In genomic region chr14:49766839-49767238, GRCh38 we compare ENCODE assay signal across 8 cellular contexts. TPM values are rescaled to one million over a fixed set of nuclear protein-coding genes. Genes with fewer than 3 reads are reported as not detected.
DNase-seq lines count a peak whose midpoint lies in the region; ATAC-seq and TF ChIP-seq lines count a peak whose summit lies in the region.

No MANE protein-coding gene starts in this region.

- H3K4me1 ChIP-seq in CD4-positive, CD25-positive, alpha-beta regulatory T cell (ENCODE audit: control insufficient read depth, insufficient read depth, low read length, poor library complexity, severe bottlenecking): peaks cover 30% of the 10 kb centered on the region
- H3K4me1 ChIP-seq in MM.1S (ENCODE audit: low read length) (0 out of 2 replicates have a peak, but pooled peaks cover 3% of the 10 kb centered on the region), mucosa of stomach (ENCODE audit: control insufficient read depth, insufficient read depth, low read length) (peaks cover 7% of the 10 kb centered on the region)

- H3K4me3 Mint-ChIP-seq in CD4-positive, CD25-positive, alpha-beta regulatory T cell: peak overlapping the region; percentile 95 to 97 (median 96)

- peak overlapping the region; percentile 95 to 98 (median 98) for H3K27ac Mint-ChIP-seq in CD4-positive, CD25-positive, alpha-beta regulatory T cell

- H4K20me1 ChIP-seq in MM.1S (ENCODE audit: insufficient read depth, low read length): no peaks in the 10 kb centered on the region

- peak overlapping the region; percentile 95 for H3K27ac ChIP-seq in CD4-positive, CD25-positive, alpha-beta regulatory T cell (ENCODE audit: insufficient read depth, low read length, poor library complexity, severe bottlenecking)
- H3K27ac ChIP-seq in MM.1S (ENCODE audit: low read length): peak overlapping the region; percentile 93; the same call in 1 of the 2 replicates

- no peak for TF ChIP-seq CTCF in MM.1S (IDR thresholded peaks at IDR 0.05; ENCODE audit: low read length)

- peak overlapping the region; percentile 84; the same call in 1 of the 2 replicates for H3K9ac ChIP-seq in MM.1S (ENCODE audit: low read length)
- peak overlapping the region; percentile 96 for H3K9ac ChIP-seq in mucosa of stomach (ENCODE audit: low read length)

- DNase-seq in CD4-positive, CD25-positive, alpha-beta regulatory T cell: no peak
- no peak for DNase-seq in MM.1S
- peak; percentile 13 for DNase-seq in cerebellum (ENCODE audit: low spot score)

- peaks cover 20% of the 10 kb centered on the region for H3K79me2 ChIP-seq in MM.1S (ENCODE audit: low read length)

- peaks cover 0 to 3% (median 0%) of the 10 kb centered on the region in 7 donors for H3K9me3 Mint-ChIP-seq in CD4-positive, CD25-positive, alpha-beta regulatory T cell

- peak overlapping the region; percentile 89 for H3K4me3 ChIP-seq in CD4-positive, CD25-positive, alpha-beta regulatory T cell (ENCODE audit: low read depth, low read length)
- H3K4me3 ChIP-seq in MM.1S (ENCODE audit: low read length) (peak overlapping the region; percentile 58), mucosa of stomach (ENCODE audit: low read length) (no peak overlapping the region)

- peaks cover 6% of the 10 kb centered on the region for H3K27me3 Mint-ChIP-seq in CD4-positive, CD25-positive, alpha-beta regulatory T cell

- no peaks in the 10 kb centered on the region for H3K9me3 ChIP-seq in CD4-positive, CD25-positive, alpha-beta regulatory T cell (ENCODE audit: control insufficient read depth in 2 of 2, low read length in 2 of 2)
- no peaks in the 10 kb centered on the region for H3K9me3 ChIP-seq in MM.1S (replicated peaks; ENCODE audit: insufficient read depth, low read length)
- H3K9me3 ChIP-seq in mucosa of stomach (ENCODE audit: control insufficient read depth, low read length): no peaks in the 10 kb centered on the region

- H3K4me2 ChIP-seq in MM.1S (ENCODE audit: low read depth, low read length): peak overlapping the region; percentile 74

- H3K27me3 ChIP-seq in CD4-positive, CD25-positive, alpha-beta regulatory T cell (ENCODE audit: control insufficient read depth, insufficient read depth, low read length): no peaks in the 10 kb centered on the region
- H3K27me3 ChIP-seq in MM.1S (replicated peaks; ENCODE audit: insufficient read depth, low read length): no peaks in the 10 kb centered on the region
- no peaks in the 10 kb centered on the region for H3K27me3 ChIP-seq in mucosa of stomach (ENCODE audit: control insufficient read depth, insufficient read depth, low read length)

- peak overlapping the region; percentile 58 for H2AFZ ChIP-seq in MM.1S (ENCODE audit: low read length)

- H3F3A ChIP-seq in MM.1S (ENCODE audit: insufficient read depth, low read length): peaks cover 11% of the 10 kb centered on the region; the same call in 1 of the 2 replicates

- H3K4me1 Mint-ChIP-seq in CD4-positive, CD25-positive, alpha-beta regulatory T cell: peaks cover 6 to 40% (median 28%) of the 10 kb centered on the region in 4 donors

- no peak for ATAC-seq in CD4-positive, CD25-positive, alpha-beta regulatory T cell (ENCODE audit: low read depth in 2 of 2)
- ATAC-seq in GM21723 (IDR thresholded peaks at IDR 0.05; ENCODE audit: unreplicated experiment) (no peak), HG02852 (IDR thresholded peaks at IDR 0.05; ENCODE audit: unreplicated experiment) (no peak), HG03025 (IDR thresholded peaks at IDR 0.05; ENCODE audit: low FRiP score, unreplicated experiment) (no peak), GM21825 (IDR thresholded peaks at IDR 0.05; ENCODE audit: unreplicated experiment) (no peak)

- no peaks in the 10 kb centered on the region for H3K9me2 ChIP-seq in MM.1S (replicated peaks; ENCODE audit: insufficient read depth, low read length)

- H3K36me3 ChIP-seq in CD4-positive, CD25-positive, alpha-beta regulatory T cell (ENCODE audit: control insufficient read depth, insufficient read depth, low read length): no peaks in the 10 kb centered on the region
- H3K36me3 ChIP-seq in MM.1S (replicated peaks; ENCODE audit: insufficient read depth, low read length) (no peaks in the 10 kb centered on the region), mucosa of stomach (ENCODE audit: control insufficient read depth, insufficient read depth, low read length) (no peaks in the 10 kb centered on the region)

- peaks cover 5% of the 10 kb centered on the region for H3K36me3 Mint-ChIP-seq in CD4-positive, CD25-positive, alpha-beta regulatory T cell

RNA-seq across cellular contexts. Expression of gene KLHDC2, which starts 1.1 kb away (rescaled TPM):
- 81.1 TPM for total RNA-seq in CD4-positive, CD25-positive, alpha-beta regulatory T cell
- polyA plus RNA-seq in CD4-positive, CD25-positive, alpha-beta regulatory T cell: 100 to 1,000 TPM in 3 of 4 donors, 10 to 100 TPM in 1; 95.7 to 124 (median 117) TPM
- total RNA-seq in cerebellum: 95.6 TPM
